In genomic region chr15:77649610-77650009, GRCh38 we compare ENCODE assay signal across 2 cellular contexts.
TF ChIP-seq lines count a peak whose summit lies in the region.

No MANE protein-coding gene starts in this region.

TF ChIP-seq in HEK293, 187 proteins besides CTCF, POLR2A, EP300 and RAD21:
- TF ChIP-seq ZNF221 (tag by site-specific recombination; IDR thresholded peaks at IDR 0.05; ENCODE audit: borderline replicate concordance) (no peak), GLIS1 (tag by site-specific recombination; IDR thresholded peaks at IDR 0.05) (peak; percentile 83), GLIS2 (tag by site-specific recombination; IDR thresholded peaks at IDR 0.05) (0 out of 2 replicates have a peak, but pooled peaks have one; percentile 10), ZNF585B (tag by site-specific recombination; IDR thresholded peaks at IDR 0.05) (no peak), ZIC2 (tag by site-specific recombination; IDR thresholded peaks at IDR 0.05) (peak; percentile 57)

TF ChIP-seq in H1, 55 proteins besides CTCF, POLR2A, EP300 and RAD21:
- peak; percentile 10 for TF ChIP-seq KDM4A (IDR thresholded peaks at IDR 0.05; ENCODE audit: low read depth, low read length, severe bottlenecking)
- TF ChIP-seq EZH2 (IDR thresholded peaks at IDR 0.05; ENCODE audit: low read depth, low read length, severe bottlenecking): no peak
